Comparison of ENCODE assay signal across 1 cellular context in genomic region chr4:77815651-77816050, GRCh38.
TF ChIP-seq lines count a peak whose summit lies in the region.

No MANE protein-coding gene starts in this region.

TF ChIP-seq in HepG2, 621 proteins besides CTCF, POLR2A, EP300 and RAD21:
- TF ChIP-seq TCF7 (IDR thresholded peaks at IDR 0.05; ENCODE audit: low read depth) (0 out of 2 replicates have a peak, but pooled peaks have one; percentile 2), ZZZ3 (CRISPR knock-in tag; IDR thresholded peaks at IDR 0.05; ENCODE audit: borderline replicate concordance) (no peak)
TF ChIP-seq in HepG2: peak in this region for 1.
